ENCODE assay signal across 38 cellular contexts in genomic region chrX:139495324-139495723, GRCh38. TPM values are rescaled to one million over a fixed set of nuclear protein-coding genes. Genes with fewer than 3 reads are reported as not detected.
"Had no signal": no experiment of that assay in that cellular context is flagged by ENCODE, and none has a peak within 500 bp of the region (broad histone marks: within the 10 kb centered on the region; RNA-seq: fewer than 3 reads in every experiment).

No MANE protein-coding gene starts in this region.

- FAIRE-seq: TTC549 had no signal

- H3K36me3 Mint-ChIP-seq: activated CD4-positive, alpha-beta memory T cell treated with anti-CD3 and anti-CD28 coated beads for 36 hours; activated naive CD4-positive, alpha-beta T cell treated with anti-CD3 and anti-CD28 coated beads, Interleukin-2, amount 10 ng/mL, durations not matched to agents 7 days and 5 days; activated naive CD4-positive, alpha-beta T cell treated with anti-CD3 and anti-CD28 coated beads, Interleukin-2, amount 50 U/mL, for 24 hours; activated naive CD8-positive, alpha-beta T cell; activated naive CD8-positive, alpha-beta T cell treated with anti-CD3 and anti-CD28 coated beads, Interleukin-2, amount 10 ng/mL, durations not matched to agents 7 days and 5 days had no signal

- H3K4me3 ChIP-seq: body of pancreas, breast epithelium had no signal

- H3K9me3 Mint-ChIP-seq: activated CD4-positive, alpha-beta memory T cell treated with anti-CD3 and anti-CD28 coated beads for 36 hours; activated CD4-positive, alpha-beta T cell treated with anti-CD3 and anti-CD28 coated beads, Interleukin-2, amount 10 ng/mL, durations not matched to agents 7 days and 5 days; activated CD8-positive, alpha-beta T cell treated with anti-CD3 and anti-CD28 coated beads for 36 hours; activated naive CD4-positive, alpha-beta T cell treated with anti-CD3 and anti-CD28 coated beads, Interleukin-2, amount 10 ng/mL, durations not matched to agents 7 days and 5 days; activated naive CD4-positive, alpha-beta T cell treated with anti-CD3 and anti-CD28 coated beads, Interleukin-2, amount 50 U/mL, for 24 hours; activated naive CD8-positive, alpha-beta T cell treated with anti-CD3 and anti-CD28 coated beads, Interleukin-2, amount 10 ng/mL, durations not matched to agents 7 days and 5 days; activated naive CD8-positive, alpha-beta T cell treated with anti-CD3 and anti-CD28 coated beads, Interleukin-2, amount 50 U/mL, for 24 hours; activated T-cell treated with anti-CD3 and anti-CD28 coated beads, Interleukin-2, amount 50 U/mL, for 24 hours; activated T-helper 2 cell treated with anti-CD3 and anti-CD28 coated beads, Interferon-gamma antibody, Interleukin-2, Interleukin-4, amounts not matched to agents 10 μg/mL and 5 μg/mL and 100 μg/mL, durations not matched to agents 14 hours and 24 hours and 36 hours; T-helper 1 cell treated with Interleukin-12 subunit alpha and Interleukin-12 subunit beta and Interleukin-4 antibody, amounts not matched to agents 30 μg/mL and 1 μg/mL, for 36 hours; T-helper 2 cell treated with Interferon-gamma antibody and Interleukin-4, amounts not matched to agents 5 μg/mL and 100 μg/mL, for 36 hours had no signal

- H3K9me3 ChIP-seq: body of pancreas, breast epithelium had no signal

- H3K27ac Mint-ChIP-seq: activated CD4-positive, alpha-beta memory T cell treated with anti-CD3 and anti-CD28 coated beads for 36 hours; activated CD4-positive, alpha-beta T cell treated with anti-CD3 and anti-CD28 coated beads for 36 hours; activated CD4-positive, alpha-beta T cell treated with anti-CD3 and anti-CD28 coated beads, Interleukin-2, amount 10 ng/mL, durations not matched to agents 7 days and 5 days; activated CD8-positive, alpha-beta T cell treated with anti-CD3 and anti-CD28 coated beads for 36 hours; activated naive CD4-positive, alpha-beta T cell treated with anti-CD3 and anti-CD28 coated beads, Interleukin-2, amount 10 ng/mL, durations not matched to agents 7 days and 5 days; activated naive CD4-positive, alpha-beta T cell treated with anti-CD3 and anti-CD28 coated beads, Interleukin-2, amount 50 U/mL, for 24 hours; activated naive CD8-positive, alpha-beta T cell; activated naive CD8-positive, alpha-beta T cell treated with anti-CD3 and anti-CD28 coated beads, Interleukin-2, amount 10 ng/mL, durations not matched to agents 7 days and 5 days; activated naive CD8-positive, alpha-beta T cell treated with anti-CD3 and anti-CD28 coated beads, Interleukin-2, amount 50 U/mL, for 24 hours; activated T-cell treated with anti-CD3 and anti-CD28 coated beads, Interleukin-2, amount 50 U/mL, for 24 hours; activated T-helper 2 cell treated with anti-CD3 and anti-CD28 coated beads, Interferon-gamma antibody, Interleukin-2, Interleukin-4, amounts not matched to agents 10 μg/mL and 5 μg/mL and 100 μg/mL, durations not matched to agents 14 hours and 24 hours and 36 hours; T-helper 1 cell treated with Interleukin-12 subunit alpha and Interleukin-12 subunit beta and Interleukin-4 antibody, amounts not matched to agents 30 μg/mL and 1 μg/mL, for 36 hours; T-helper 2 cell treated with Interferon-gamma antibody and Interleukin-4, amounts not matched to agents 5 μg/mL and 100 μg/mL, for 36 hours had no signal

- H3K4me3 Mint-ChIP-seq: activated CD4-positive, alpha-beta memory T cell treated with anti-CD3 and anti-CD28 coated beads for 36 hours; activated CD4-positive, alpha-beta T cell treated with anti-CD3 and anti-CD28 coated beads for 36 hours; activated CD4-positive, alpha-beta T cell treated with anti-CD3 and anti-CD28 coated beads, Interleukin-2, amount 10 ng/mL, durations not matched to agents 7 days and 5 days; activated CD8-positive, alpha-beta T cell treated with anti-CD3 and anti-CD28 coated beads for 36 hours; activated naive CD4-positive, alpha-beta T cell treated with anti-CD3 and anti-CD28 coated beads, Interleukin-2, amount 10 ng/mL, durations not matched to agents 7 days and 5 days; activated naive CD4-positive, alpha-beta T cell treated with anti-CD3 and anti-CD28 coated beads, Interleukin-2, amount 50 U/mL, for 24 hours; activated naive CD8-positive, alpha-beta T cell; activated naive CD8-positive, alpha-beta T cell treated with anti-CD3 and anti-CD28 coated beads, Interleukin-2, amount 10 ng/mL, durations not matched to agents 7 days and 5 days; activated naive CD8-positive, alpha-beta T cell treated with anti-CD3 and anti-CD28 coated beads, Interleukin-2, amount 50 U/mL, for 24 hours; activated T-cell treated with anti-CD3 and anti-CD28 coated beads, Interleukin-2, amount 50 U/mL, for 24 hours; T-helper 1 cell treated with Interleukin-12 subunit alpha and Interleukin-12 subunit beta and Interleukin-4 antibody, amounts not matched to agents 30 μg/mL and 1 μg/mL, for 36 hours; T-helper 2 cell treated with Interferon-gamma antibody and Interleukin-4, amounts not matched to agents 5 μg/mL and 100 μg/mL, for 36 hours had no signal

- H3K27me3 Mint-ChIP-seq: activated CD4-positive, alpha-beta memory T cell treated with anti-CD3 and anti-CD28 coated beads for 36 hours; activated CD4-positive, alpha-beta T cell treated with anti-CD3 and anti-CD28 coated beads for 36 hours; activated CD4-positive, alpha-beta T cell treated with anti-CD3 and anti-CD28 coated beads, Interleukin-2, amount 10 ng/mL, durations not matched to agents 7 days and 5 days; activated CD8-positive, alpha-beta T cell treated with anti-CD3 and anti-CD28 coated beads for 36 hours; activated naive CD4-positive, alpha-beta T cell treated with anti-CD3 and anti-CD28 coated beads, Interleukin-2, amount 10 ng/mL, durations not matched to agents 7 days and 5 days; activated naive CD8-positive, alpha-beta T cell; activated naive CD8-positive, alpha-beta T cell treated with anti-CD3 and anti-CD28 coated beads, Interleukin-2, amount 50 U/mL, for 24 hours had no signal

- H3K27me3 ChIP-seq: body of pancreas, brain microvascular endothelial cell had no signal

- DNase-seq: activated CD4-positive, alpha-beta memory T cell treated with anti-CD3 and anti-CD28 coated beads for 36 hours; activated CD4-positive, alpha-beta T cell treated with anti-CD3 and anti-CD28 coated beads for 1 hour; activated CD4-positive, alpha-beta T cell treated with anti-CD3 and anti-CD28 coated beads for 36 hours; activated CD4-positive, alpha-beta T cell treated with anti-CD3 and anti-CD28 coated beads for 48 hours; activated CD4-positive, alpha-beta T cell treated with anti-CD3 and anti-CD28 coated beads, Interleukin-2, amount 10 ng/mL, durations not matched to agents 7 days and 5 days; activated CD4-positive, CD25-positive, alpha-beta regulatory T cell; activated CD8-positive, alpha-beta memory T cell treated with anti-CD3 and anti-CD28 coated beads, Interleukin-2, amount 50 U/mL, for 48 hours; activated CD8-positive, alpha-beta T cell treated with anti-CD3 and anti-CD28 coated beads for 36 hours; activated effector memory CD4-positive, alpha-beta T cell treated with Interleukin-2 at 50 U/mL for 16 hours; activated gamma-delta T cell; activated naive CD4-positive, alpha-beta T cell treated with anti-CD3 and anti-CD28 coated beads, Interleukin-2, amount 10 ng/mL, durations not matched to agents 7 days and 5 days; activated naive CD4-positive, alpha-beta T cell treated with Interleukin-2 at 50 U/mL for 16 hours; activated naive CD8-positive, alpha-beta T cell treated with anti-CD3 and anti-CD28 coated beads, Interleukin-2, amount 10 ng/mL, durations not matched to agents 7 days and 5 days; activated naive CD8-positive, alpha-beta T cell treated with anti-CD3 and anti-CD28 coated beads, Interleukin-2, amount 50 U/mL, for 24 hours; activated T-cell treated with anti-CD3 and anti-CD28 coated beads, Interleukin-2, amount 50 U/mL, for 24 hours; activated T-cell treated with anti-CD3 and anti-CD28 coated beads, Interleukin-2, amount 50 U/mL, for 48 hours; amniotic stem cell; aorta; body of pancreas; brain microvascular endothelial cell; central memory CD4-positive, alpha-beta T cell; SW 1271; T-helper 1 cell; T-helper 2 cell; T-helper 9 cell had no signal

- H3K4me1 Mint-ChIP-seq: activated CD4-positive, alpha-beta T cell treated with anti-CD3 and anti-CD28 coated beads for 36 hours; activated CD4-positive, alpha-beta T cell treated with anti-CD3 and anti-CD28 coated beads, Interleukin-2, amount 10 ng/mL, durations not matched to agents 7 days and 5 days; activated naive CD4-positive, alpha-beta T cell treated with anti-CD3 and anti-CD28 coated beads, Interleukin-2, amount 10 ng/mL, durations not matched to agents 7 days and 5 days; activated naive CD4-positive, alpha-beta T cell treated with anti-CD3 and anti-CD28 coated beads, Interleukin-2, amount 50 U/mL, for 24 hours; activated naive CD8-positive, alpha-beta T cell treated with anti-CD3 and anti-CD28 coated beads, Interleukin-2, amount 10 ng/mL, durations not matched to agents 7 days and 5 days; activated naive CD8-positive, alpha-beta T cell treated with anti-CD3 and anti-CD28 coated beads, Interleukin-2, amount 50 U/mL, for 24 hours had no signal

- H3K4me1 ChIP-seq: body of pancreas, breast epithelium had no signal

- H3K27ac ChIP-seq: body of pancreas, brain microvascular endothelial cell, breast epithelium, VCaP had no signal

- H3K36me3 ChIP-seq: brain microvascular endothelial cell, breast epithelium had no signal

RNA-seq across cellular contexts. Expression of gene F9, which starts 35.2 kb away (rescaled TPM):
- total RNA-seq: activated CD4-positive, alpha-beta memory T cell treated with anti-CD3 and anti-CD28 coated beads for 36 hours; activated CD4-positive, alpha-beta T cell treated with anti-CD3 and anti-CD28 coated beads for 36 hours; activated CD4-positive, alpha-beta T cell treated with anti-CD3 and anti-CD28 coated beads, Interleukin-2, amount 10 ng/mL, durations not matched to agents 7 days and 5 days; activated CD8-positive, alpha-beta memory T cell treated with anti-CD3 and anti-CD28 coated beads for 36 hours; activated CD8-positive, alpha-beta T cell treated with anti-CD3 and anti-CD28 coated beads for 36 hours; activated naive CD8-positive, alpha-beta T cell treated with anti-CD3 and anti-CD28 coated beads, Interleukin-2, amount 10 ng/mL, durations not matched to agents 7 days and 5 days; activated T-helper 2 cell treated with anti-CD3 and anti-CD28 coated beads, Interferon-gamma antibody, Interleukin-2, Interleukin-4, amounts not matched to agents 10 μg/mL and 5 μg/mL and 100 μg/mL, durations not matched to agents 14 hours and 24 hours and 36 hours; aorta; astrocyte; body of pancreas; breast epithelium; cardiac septum; cerebellum had no signal
- polyA plus RNA-seq: adipose tissue, aorta had no signal
